27 cellular contexts compared by ENCODE assay signal in genomic region chr3:27127195-27127594, GRCh38.
A peak's percentile ranks its signal among the peaks of the same experiment; 100 is the strongest.
DNase-seq lines count a peak whose midpoint lies in the region; ATAC-seq and TF ChIP-seq lines count a peak whose summit lies in the region.
"Had no signal": no experiment of that assay in that cellular context is flagged by ENCODE, and none has a peak within 500 bp of the region (broad histone marks: within the 10 kb centered on the region; RNA-seq: fewer than 3 reads in every experiment).

No MANE protein-coding gene starts in this region.

- TF ChIP-seq CTCF in BE2C (IDR thresholded peaks at IDR 0.05; ENCODE audit: low read depth, low read length): no peak
- no peak for TF ChIP-seq CTCF in ascending aorta (IDR thresholded peaks at IDR 0.05)

- H3K9me3 ChIP-seq in BE2C (no peaks in the 10 kb centered on the region), ascending aorta (no peaks in the 10 kb centered on the region)
- H3K9me3 ChIP-seq: A549, colonic mucosa, gastroesophageal sphincter, uterus had no signal

- intact Hi-C loops in ascending aorta (cut with DNase I): no loop called here

- ATAC-seq in naive thymus-derived CD8-positive, alpha-beta T cell: no peak
- ATAC-seq: A549; activated T-cell treated with anti-CD3 and anti-CD28 coated beads, Interleukin-2, amount 50 U/mL, for 72 hours; effector memory CD8-positive, alpha-beta T cell; gastroesophageal sphincter; GM12878; natural killer cell treated with Interleukin-12 subunit alpha and Interleukin-12 subunit beta and Interleukin-15 and Interleukin-18, amount 100 ng/mL, for 72 hours; stimulated activated naive B cell treated with anti-CD40 and anti-IgM and Interleukin-4, amounts not matched to agents 10 μg/mL and 1 μg/mL and 100 μg/mL, for 72 hours had no signal

- no peak overlapping the region for H3K27ac Mint-ChIP-seq in naive thymus-derived CD8-positive, alpha-beta T cell
- H3K27ac Mint-ChIP-seq: activated CD4-positive, alpha-beta T cell treated with anti-CD3 and anti-CD28 coated beads, Interleukin-2, amount 10 ng/mL, durations not matched to agents 7 days and 5 days; activated naive CD4-positive, alpha-beta T cell treated with anti-CD3 and anti-CD28 coated beads for 36 hours; activated T-cell treated with anti-CD3 and anti-CD28 coated beads, Interleukin-2, amount 50 U/mL, for 72 hours; effector memory CD8-positive, alpha-beta T cell; immature natural killer cell; natural killer cell treated with Interleukin-12 subunit alpha and Interleukin-12 subunit beta and Interleukin-15 and Interleukin-18, amount 100 ng/mL, for 72 hours; stimulated activated naive B cell treated with anti-CD40 and anti-IgM and Interleukin-4, amounts not matched to agents 10 μg/mL and 1 μg/mL and 100 μg/mL, for 72 hours had no signal

- H3K36me3 Mint-ChIP-seq in naive thymus-derived CD8-positive, alpha-beta T cell: no peaks in the 10 kb centered on the region
- H3K36me3 Mint-ChIP-seq: immature natural killer cell; natural killer cell treated with Interleukin-12 subunit alpha and Interleukin-12 subunit beta and Interleukin-15 and Interleukin-18, amount 100 ng/mL, for 72 hours; stimulated activated naive B cell treated with anti-CD40 and anti-IgM and Interleukin-4, amounts not matched to agents 10 μg/mL and 1 μg/mL and 100 μg/mL, for 72 hours had no signal

- H3K4me1 Mint-ChIP-seq in naive thymus-derived CD8-positive, alpha-beta T cell: no peaks in the 10 kb centered on the region
- H3K4me1 Mint-ChIP-seq: activated CD4-positive, alpha-beta T cell treated with anti-CD3 and anti-CD28 coated beads, Interleukin-2, amount 10 ng/mL, durations not matched to agents 7 days and 5 days; immature natural killer cell; stimulated activated naive B cell treated with anti-CD40 and anti-IgM and Interleukin-4, amounts not matched to agents 10 μg/mL and 1 μg/mL and 100 μg/mL, for 72 hours had no signal

- DNase-seq in DMS153 (lab: John Stamatoyannopoulos, UW) (peak; percentile 49), NCI-H1436 (lab: John Stamatoyannopoulos, UW) (peak; percentile 10), NCI-H345 treated with DMSO at 0.1 percent for 48 hours (lab: John Stamatoyannopoulos, UW; ENCODE audit: unreplicated experiment) (peak; percentile 23), epithelial cell of prostate (ENCODE audit: low read depth, low spot score) (no peak), BE2C (no peak), ascending aorta (ENCODE audit: low spot score in 2 of 2) (no peak)
- no peak for DNase-seq in naive thymus-derived CD8-positive, alpha-beta T cell
- DNase-seq in NK-92 treated with Interleukin-12 subunit alpha and Interleukin-12 subunit beta, amount 100 ng/mL, for 24 hours (lab: John Stamatoyannopoulos, UW): no peak
- DNase-seq: activated CD4-positive, alpha-beta T cell treated with anti-CD3 and anti-CD28 coated beads, Interleukin-2, amount 10 ng/mL, durations not matched to agents 7 days and 5 days; activated naive CD4-positive, alpha-beta T cell treated with anti-CD3 and anti-CD28 coated beads for 36 hours; activated T-cell treated with anti-CD3 and anti-CD28 coated beads, Interleukin-2, amount 50 U/mL, for 72 hours; colonic mucosa; effector memory CD8-positive, alpha-beta T cell; H7; hippocampal formation; immature natural killer cell; NCI-H1092; NCI-H446; stimulated activated CD4-positive, alpha-beta T cell treated with anti-CD3 and anti-CD28 coated beads, Interleukin-4, amount 100 ng/mL, for 1 hour; stimulated activated naive B cell treated with anti-CD40 and anti-IgM and Interleukin-4, amounts not matched to agents 10 μg/mL and 1 μg/mL and 100 μg/mL, for 72 hours; uterus; WERI-Rb-1 had no signal

- no peak overlapping the region for H3K4me3 Mint-ChIP-seq in naive thymus-derived CD8-positive, alpha-beta T cell
- H3K4me3 Mint-ChIP-seq: activated CD4-positive, alpha-beta T cell treated with anti-CD3 and anti-CD28 coated beads, Interleukin-2, amount 10 ng/mL, durations not matched to agents 7 days and 5 days; activated naive CD4-positive, alpha-beta T cell treated with anti-CD3 and anti-CD28 coated beads for 36 hours; activated T-cell treated with anti-CD3 and anti-CD28 coated beads, Interleukin-2, amount 50 U/mL, for 72 hours; effector memory CD8-positive, alpha-beta T cell; immature natural killer cell; natural killer cell treated with Interleukin-12 subunit alpha and Interleukin-12 subunit beta and Interleukin-15 and Interleukin-18, amount 100 ng/mL, for 72 hours; stimulated activated naive B cell treated with anti-CD40 and anti-IgM and Interleukin-4, amounts not matched to agents 10 μg/mL and 1 μg/mL and 100 μg/mL, for 72 hours had no signal

- H3K27me3 Mint-ChIP-seq in naive thymus-derived CD8-positive, alpha-beta T cell: peaks cover 0 to 2% (median 0%) of the 10 kb centered on the region in 5 donors
- H3K27me3 Mint-ChIP-seq: activated CD4-positive, alpha-beta T cell treated with anti-CD3 and anti-CD28 coated beads, Interleukin-2, amount 10 ng/mL, durations not matched to agents 7 days and 5 days had no signal

- H3K36me3 ChIP-seq in BE2C (no peaks in the 10 kb centered on the region), ascending aorta (no peaks in the 10 kb centered on the region)
- H3K36me3 ChIP-seq: colonic mucosa, gastroesophageal sphincter, uterus, WERI-Rb-1 had no signal

- peak overlapping the region; percentile 29 for H3K27ac ChIP-seq in epithelial cell of prostate
- H3K27ac ChIP-seq in ascending aorta: no peak overlapping the region
- H3K27ac ChIP-seq: A549, colonic mucosa, gastroesophageal sphincter, RWPE1, uterus, WERI-Rb-1 had no signal

- H3K27me3 ChIP-seq in BE2C: no peaks in the 10 kb centered on the region
- H3K27me3 ChIP-seq in ascending aorta: no peaks in the 10 kb centered on the region
- H3K27me3 ChIP-seq: colonic mucosa, gastroesophageal sphincter, uterus had no signal

- POLR2A ChIA-PET in naive thymus-derived CD8-positive, alpha-beta T cell (lab: Charles Lee): no interaction called here

- H3K4me3 ChIP-seq in BE2C (ENCODE audit: low read depth, low read length) (no peak overlapping the region), ascending aorta (no peak overlapping the region)
- H3K4me3 ChIP-seq: A549, colonic mucosa, gastroesophageal sphincter, GM12878, uterus had no signal

- no peaks in the 10 kb centered on the region for H3K4me1 ChIP-seq in BE2C
- no peaks in the 10 kb centered on the region for H3K4me1 ChIP-seq in ascending aorta
- H3K4me1 ChIP-seq: colonic mucosa, gastroesophageal sphincter, uterus had no signal

- no peaks in the 10 kb centered on the region for H3K9me3 Mint-ChIP-seq in naive thymus-derived CD8-positive, alpha-beta T cell
- H3K9me3 Mint-ChIP-seq: activated CD4-positive, alpha-beta T cell treated with anti-CD3 and anti-CD28 coated beads, Interleukin-2, amount 10 ng/mL, durations not matched to agents 7 days and 5 days; activated naive CD4-positive, alpha-beta T cell treated with anti-CD3 and anti-CD28 coated beads for 36 hours; activated T-cell treated with anti-CD3 and anti-CD28 coated beads, Interleukin-2, amount 50 U/mL, for 72 hours; effector memory CD8-positive, alpha-beta T cell; immature natural killer cell; natural killer cell treated with Interleukin-12 subunit alpha and Interleukin-12 subunit beta and Interleukin-15 and Interleukin-18, amount 100 ng/mL, for 72 hours; stimulated activated naive B cell treated with anti-CD40 and anti-IgM and Interleukin-4, amounts not matched to agents 10 μg/mL and 1 μg/mL and 100 μg/mL, for 72 hours had no signal

Comparison
In these comparisons a context has a peak if more than half of its experiments do, and no peak if none do; other contexts are left out.
1. DNase-seq: peak in DMS153 (single experiment), NCI-H1436 (single experiment) and NCI-H345 treated with DMSO at 0.1 percent for 48 hours (single experiment); none in epithelial cell of prostate (single experiment), BE2C (single experiment), naive thymus-derived CD8-positive, alpha-beta T cell (0 of 10), NK-92 treated with Interleukin-12 subunit alpha and Interleukin-12 subunit beta, amount 100 ng/mL, for 24 hours (single experiment) and ascending aorta (0 of 2).